ENCODE assay signal across 8 cellular contexts in genomic region chr1:204288061-204288588, GRCh38.
DNase-seq lines count a peak whose midpoint lies in the region; ATAC-seq, FAIRE-seq and TF ChIP-seq lines count a peak whose summit lies in the region.

No MANE protein-coding gene starts in this region.

- peaks cover 15% of the 10 kb centered on the region for H3K27me3 Mint-ChIP-seq in GM23338 (ENCODE audit: insufficient read depth, low read depth, poor library complexity)
- H3K27me3 Mint-ChIP-seq in activated CD8-positive, alpha-beta T cell treated with anti-CD3 and anti-CD28 coated beads for 36 hours = peaks cover 2% of the 10 kb centered on the region

- H3K4me3 Mint-ChIP-seq in GM23338 = peak overlapping the region; percentile 61
- no peak overlapping the region for H3K4me3 Mint-ChIP-seq in activated CD8-positive, alpha-beta T cell treated with anti-CD3 and anti-CD28 coated beads for 36 hours

- H3K36me3 Mint-ChIP-seq in GM23338 (ENCODE audit: low read depth) = no peaks in the 10 kb centered on the region
- no peaks in the 10 kb centered on the region for H3K36me3 Mint-ChIP-seq in activated CD8-positive, alpha-beta T cell treated with anti-CD3 and anti-CD28 coated beads for 36 hours (ENCODE audit: low read depth)

- H3F3A ChIP-seq in GM23338 (replicated peaks; ENCODE audit: low read depth) = 0 out of 2 replicates have a peak, but pooled peaks cover 3% of the 10 kb centered on the region

- peaks cover 28% of the 10 kb centered on the region for H3K4me1 ChIP-seq in GM23338 (ENCODE audit: insufficient read depth)
- peaks cover 24 to 40% (median 40%) of the 10 kb centered on the region in 3 donors for H3K4me1 ChIP-seq in pancreas

- POLR2A ChIA-PET in activated CD8-positive, alpha-beta T cell treated with anti-CD3 and anti-CD28 coated beads for 36 hours (lab: Charles Lee) = no interaction called here

- in situ Hi-C loops in GM13976 (cut with MboI; ENCODE audit: low sequenced_read_pairs, unreplicated experiment) = no loop called here

- no peak overlapping the region for H2AFZ ChIP-seq in GM23338

- H3K9me2 ChIP-seq in GM23338 (ENCODE audit: insufficient read depth) = no peaks in the 10 kb centered on the region

- H3K9me3 Mint-ChIP-seq in GM23338 = no peaks in the 10 kb centered on the region
- no peaks in the 10 kb centered on the region for H3K9me3 Mint-ChIP-seq in activated CD8-positive, alpha-beta T cell treated with anti-CD3 and anti-CD28 coated beads for 36 hours

- peak overlapping the region; percentile 49; the same call in 1 of the 2 replicates for H3K27ac Mint-ChIP-seq in GM23338
- H3K27ac Mint-ChIP-seq in activated CD8-positive, alpha-beta T cell treated with anti-CD3 and anti-CD28 coated beads for 36 hours = no peak overlapping the region

- ATAC-seq in GM23338 (peak; percentile 77), pancreas (peak; percentile 71 to 77 (median 74)), GM18505 (IDR thresholded peaks at IDR 0.05; ENCODE audit: unreplicated experiment) (no peak)
- ATAC-seq in activated CD8-positive, alpha-beta T cell treated with anti-CD3 and anti-CD28 coated beads for 36 hours = no peak

- H3K9me3 ChIP-seq in pancreas = no peaks in the 10 kb centered on the region

- no peaks in the 10 kb centered on the region for H3K79me2 ChIP-seq in GM23338 (replicated peaks; ENCODE audit: insufficient read depth)

- H3K27me3 ChIP-seq in GM23338 (ENCODE audit: insufficient read depth) = no peaks in the 10 kb centered on the region
- H3K27me3 ChIP-seq in pancreas = no peaks in the 10 kb centered on the region

- DNase-seq in GM23338 (ENCODE audit: low spot score) (peak; percentile 58), NCI-H526 treated with DMSO at 0.1 percent for 48 hours (lab: John Stamatoyannopoulos, UW) (peak; percentile 62), fibroblast of the conjunctiva (ENCODE audit: low read depth) (peak; percentile 29), pancreas (peak; percentile 75 to 93 (median 85)), GM13976 (ENCODE audit: low spot score) (no peak), NOMO-1 treated with dmso at 0.1 percent for 144 hours (lab: John Stamatoyannopoulos, UW; ENCODE audit: unreplicated experiment) (no peak)
- no peak for DNase-seq in activated CD8-positive, alpha-beta T cell treated with anti-CD3 and anti-CD28 coated beads for 36 hours

- WGBS in pancreas, 2 donors = 6 to 12% methylated on average over 8 of the region's 8 CpGs

- FAIRE-seq in pancreas (lab: Jason Lieb, UNC) = no peak

- TF ChIP-seq CTCF in GM23338 (conservative IDR thresholded peaks at IDR 0.05; ENCODE audit: low read depth in 2 of 2) = no peak
- no peak for TF ChIP-seq CTCF in pancreas (IDR thresholded peaks at IDR 0.05)
- no peak for TF ChIP-seq CTCF in activated CD8-positive, alpha-beta T cell treated with anti-CD3 and anti-CD28 coated beads for 36 hours (IDR thresholded peaks at IDR 0.05)
- TF ChIP-seq CTCF in GM13976 (IDR thresholded peaks at IDR 0.05; ENCODE audit: borderline replicate concordance, control extremely low read depth, extremely low read depth, insufficient read depth, missing control alignments) = no peak

- intact Hi-C loops in pancreas (cut with DNase I) = no loop called here
- intact Hi-C loops in activated CD8-positive, alpha-beta T cell treated with anti-CD3 and anti-CD28 coated beads for 36 hours (cut with micrococcal nuclease) = no loop called here

- H3K27ac ChIP-seq in GM23338 (ENCODE audit: low read depth) (peak overlapping the region; percentile 68; the same call in 1 of the 2 replicates), pancreas (peak overlapping the region; percentile 20 to 91 (median 76))

- peak overlapping the region; percentile 70 for H3K4me2 ChIP-seq in GM23338

- H3K36me3 ChIP-seq in GM23338 (ENCODE audit: insufficient read depth) (no peaks in the 10 kb centered on the region), pancreas (no peaks in the 10 kb centered on the region)

- no peaks in the 10 kb centered on the region; the same call in 1 of the 2 replicates for H4K20me1 ChIP-seq in GM23338 (replicated peaks; ENCODE audit: insufficient read depth)

- TF ChIP-seq POLR2A in GM18505 (IDR thresholded peaks at IDR 0.05; ENCODE audit: borderline replicate concordance, extremely low read depth, insufficient read depth, insufficient read length) = no peak

- H3K4me3 ChIP-seq in GM23338 (peak overlapping the region; percentile 32; the same call in 1 of the 2 replicates), pancreas (peak overlapping the region in 3 of 4 donors; percentile 18 to 41 (median 29))

- peaks cover 55% of the 10 kb centered on the region for H3K4me1 Mint-ChIP-seq in GM23338
- H3K4me1 Mint-ChIP-seq in activated CD8-positive, alpha-beta T cell treated with anti-CD3 and anti-CD28 coated beads for 36 hours (ENCODE audit: low read depth) = peaks cover 22% of the 10 kb centered on the region

- CTCF ChIA-PET in activated CD8-positive, alpha-beta T cell treated with anti-CD3 and anti-CD28 coated beads for 36 hours (lab: Charles Lee) = interaction anchor here (1.2 to 1.4 kb wide), 2 partner anchors 29 to 38 kb away, joined by 3 to 4 read pairs; no protein-coding TSS in a partner anchor

TF ChIP-seq in GM23338, 12 proteins besides CTCF, POLR2A, EP300 and RAD21 (continues in another document):
- TF ChIP-seq CREB1 (CRISPR knock-in tag; IDR thresholded peaks at IDR 0.05; ENCODE audit: low read depth) (no peak), ZNF114 (CRISPR knock-in tag; IDR thresholded peaks at IDR 0.05) (no peak), POLR2AphosphoS5 (IDR thresholded peaks at IDR 0.05; ENCODE audit: low read depth) (no peak), EZH2phosphoT487 (IDR thresholded peaks at IDR 0.05; ENCODE audit: unreplicated experiment) (no peak), REST (IDR thresholded peaks at IDR 0.05; ENCODE audit: unreplicated experiment) (no peak), ZNF331 (CRISPR knock-in tag; IDR thresholded peaks at IDR 0.05; ENCODE audit: low read depth) (no peak)

Comparison
In these comparisons a context has a peak if more than half of its experiments do, and no peak if none do; other contexts are left out.
1. ATAC-seq: peak in GM23338 (single experiment) and pancreas (4 of 4); none in activated CD8-positive, alpha-beta T cell treated with anti-CD3 and anti-CD28 coated beads for 36 hours (single experiment) and GM18505 (single experiment).
2. DNase-seq: peak in GM23338 (single experiment), NCI-H526 treated with DMSO at 0.1 percent for 48 hours (single experiment), fibroblast of the conjunctiva (single experiment) and pancreas (6 of 6); none in activated CD8-positive, alpha-beta T cell treated with anti-CD3 and anti-CD28 coated beads for 36 hours (single experiment), GM13976 (single experiment) and NOMO-1 treated with dmso at 0.1 percent for 144 hours (single experiment).